12 cellular contexts compared by ENCODE assay signal in genomic region chr5:65199988-65200668, GRCh38.
DNase-seq lines count a peak whose midpoint lies in the region; ATAC-seq, FAIRE-seq and TF ChIP-seq lines count a peak whose summit lies in the region.
"Had no signal": no experiment of that assay in that cellular context is flagged by ENCODE, and none has a peak within 500 bp of the region (broad histone marks: within the 10 kb centered on the region; RNA-seq: fewer than 3 reads in every experiment).

No MANE protein-coding gene starts in this region.

- TF ChIP-seq POLR2A in GM18505 (IDR thresholded peaks at IDR 0.05; ENCODE audit: borderline replicate concordance, extremely low read depth, insufficient read depth, insufficient read length) (no peak), erythroblast (IDR thresholded peaks at IDR 0.05; ENCODE audit: low read length) (no peak)

- no peaks in the 10 kb centered on the region for H4K20me1 ChIP-seq in fibroblast of lung (ENCODE audit: control insufficient read depth, extremely low read depth, insufficient read depth, low read length)

- no peaks in the 10 kb centered on the region for H3K9me3 ChIP-seq in fibroblast of lung (ENCODE audit: control insufficient read depth, insufficient read depth, low read depth, low read length)

- no peak for ATAC-seq in GM18505 (IDR thresholded peaks at IDR 0.05; ENCODE audit: unreplicated experiment)

- H3K79me2 ChIP-seq in fibroblast of lung (ENCODE audit: control insufficient read depth, insufficient read depth, low read length), result no peaks in the 10 kb centered on the region
- H3K79me2 ChIP-seq: hepatocyte had no signal

- DNase-seq in GM04503 (ENCODE audit: low read depth) (peak; percentile 47), fibroblast of lung (ENCODE audit: low read depth in 2 of 2) (peak; percentile 73 to 87), renal cortical epithelial cell (ENCODE audit: low read depth) (peak; percentile 56), NCI-H2107 (lab: John Stamatoyannopoulos, UW) (no peak), erythroblast (lab: John Stamatoyannopoulos, UW) (no peak), NOMO-1 (lab: John Stamatoyannopoulos, UW; ENCODE audit: unreplicated experiment in 2 of 2) (no peak)
- DNase-seq: activated naive CD8-positive, alpha-beta T cell treated with anti-CD3 and anti-CD28 coated beads, Interleukin-2, amount 10 ng/mL, durations not matched to agents 7 days and 5 days; NCI-H2081; NK-92 treated with Interleukin-12 subunit alpha and Interleukin-12 subunit beta, amount 100 ng/mL, for 24 hours had no signal

- no peak overlapping the region for H3K4me3 ChIP-seq in fibroblast of lung (replicated peaks in 1 of 4; ENCODE audit: control extremely low read depth in 1 of 4, insufficient read depth in 1 of 4, low read depth in 3 of 4, low read length in 4 of 4)
- H3K4me3 ChIP-seq: hepatocyte had no signal

- no peak overlapping the region for H3K9ac ChIP-seq in fibroblast of lung (ENCODE audit: insufficient read depth, low read length)

- TF ChIP-seq CTCF in fibroblast of lung (conservative IDR thresholded peaks at IDR 0.05 in 1 of 2, IDR thresholded peaks at IDR 0.05 in 1 of 2; ENCODE audit: low read depth in 1 of 2, low read length in 2 of 2), result no peak

- H3K36me3 ChIP-seq in fibroblast of lung (ENCODE audit: control insufficient read depth, insufficient read depth, low read length), result no peaks in the 10 kb centered on the region

- H3K4me2 ChIP-seq in fibroblast of lung (ENCODE audit: extremely low read depth, insufficient read depth, low read length), result peak overlapping the region; percentile 8
- H3K4me2 ChIP-seq: hepatocyte had no signal

- no peak overlapping the region for H2AFZ ChIP-seq in fibroblast of lung (ENCODE audit: low read length)
- H2AFZ ChIP-seq: hepatocyte had no signal

- peaks cover 21% of the 10 kb centered on the region for H3K4me1 ChIP-seq in fibroblast of lung (ENCODE audit: control insufficient read depth, extremely low read depth, insufficient read depth, low read length)

- FAIRE-seq in TTC549 (lab: Jason Lieb, UNC), result peak; percentile 64

- no peaks in the 10 kb centered on the region for H3K27me3 ChIP-seq in fibroblast of lung (ENCODE audit: control insufficient read depth, insufficient read depth, low read length)
- H3K27me3 ChIP-seq: hepatocyte had no signal

- H3K27ac ChIP-seq in fibroblast of lung (ENCODE audit: insufficient read depth, low read length), result peak overlapping the region; percentile 85
- H3K27ac ChIP-seq: hepatocyte had no signal

Comparison
In these comparisons a context has a peak if more than half of its experiments do, and no peak if none do; other contexts are left out.
1. DNase-seq: peak in GM04503 (single experiment), fibroblast of lung (2 of 2) and renal cortical epithelial cell (single experiment); none in NCI-H2107 (single experiment), erythroblast (0 of 2) and NOMO-1 (0 of 2).